18 cellular contexts compared by ENCODE assay signal in the genomic region with DNA sequence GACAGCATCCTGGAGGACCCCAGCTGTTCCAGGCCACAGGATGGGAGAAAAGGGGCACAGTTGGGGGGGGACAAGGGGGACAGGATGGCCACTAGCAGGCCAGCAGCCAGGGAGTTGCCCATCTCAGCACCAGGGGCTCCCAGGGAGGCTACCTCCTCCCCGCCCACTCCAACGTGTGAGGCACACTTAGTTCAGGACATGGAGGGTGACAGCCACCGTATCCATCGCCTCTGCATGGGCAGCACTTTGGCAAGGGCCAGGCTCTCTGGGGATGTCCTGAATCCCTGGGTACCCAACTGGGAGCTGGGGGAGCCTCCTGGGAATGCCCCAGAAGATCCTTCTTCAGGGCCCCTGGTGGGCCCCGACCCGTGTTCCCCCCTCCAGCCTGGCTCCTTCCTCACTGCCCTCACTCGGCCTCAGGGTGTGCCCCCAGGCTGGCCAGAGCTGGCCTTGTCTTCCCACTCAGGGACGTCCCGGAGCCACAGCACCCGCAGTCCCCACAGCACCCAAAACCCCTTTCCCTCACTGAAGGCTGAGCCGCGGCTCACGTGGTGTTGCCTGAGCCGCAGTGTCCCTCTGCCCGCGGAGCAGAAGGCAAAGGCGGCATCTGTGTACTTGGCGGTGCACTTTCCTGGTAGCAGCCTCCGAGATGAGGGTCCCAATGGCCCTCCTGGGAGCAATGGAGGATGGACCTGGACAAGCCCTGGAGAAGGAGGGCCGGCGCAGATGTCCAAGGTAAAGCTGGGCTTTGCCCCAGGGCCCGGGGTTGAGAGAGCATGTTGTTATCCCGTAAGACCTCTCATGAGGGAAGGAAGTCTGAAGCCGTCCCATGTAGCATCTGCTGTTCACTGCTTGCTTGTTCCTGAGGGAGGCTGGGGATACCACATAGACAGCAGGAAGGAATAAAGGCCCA. TPM values are rescaled to one million over a fixed set of nuclear protein-coding genes. Genes with fewer than 3 reads are reported as not detected.
A peak's percentile ranks its signal among the peaks of the same experiment; 100 is the strongest.
DNase-seq lines count a peak whose midpoint lies in the region; ATAC-seq and TF ChIP-seq lines count a peak whose summit lies in the region.
"Had no signal": no experiment of that assay in that cellular context is flagged by ENCODE, and none has a peak within 500 bp of the region (broad histone marks: within the 10 kb centered on the region; RNA-seq: fewer than 3 reads in every experiment).

No MANE protein-coding gene starts in this region.

- DNase-seq in right atrium auricular region (ENCODE audit: low spot score) (peak; percentile 58), left ventricle myocardium superior (no peak), RWPE2 (ENCODE audit: low spot score) (peak; percentile 78), immature natural killer cell (no peak), NCI-H345 treated with DMSO at 0.1 percent for 48 hours (lab: John Stamatoyannopoulos, UW; ENCODE audit: unreplicated experiment) (no peak), mucosa of gallbladder (ENCODE audit: low spot score) (no peak), GM10266 (ENCODE audit: extremely low spot score) (no peak)
- DNase-seq in stimulated activated effector memory CD8-positive, alpha-beta T cell treated with anti-CD3 and anti-CD28 coated beads, Interleukin-12 subunit alpha, Interleukin-12 subunit beta, amount 100 ng/mL, for 72 hours (ENCODE audit: low spot score in 2 of 2): no peak
- DNase-seq: DMS79, Karpas-422, MG63, NCI-H1092, NCI-H2081 treated with DMSO at 0.1 percent for 48 hours, NCI-H510A treated with DMSO at 0.1 percent for 48 hours, PC-9 had no signal

- no peaks in the 10 kb centered on the region for H3K4me1 ChIP-seq in right atrium auricular region
- no peaks in the 10 kb centered on the region for H3K4me1 ChIP-seq in RWPE2 (ENCODE audit: insufficient read depth, poor library complexity, severe bottlenecking)
- H3K4me1 ChIP-seq: A549, HAP-1 had no signal

- H3K9me3 Mint-ChIP-seq in immature natural killer cell: no peaks in the 10 kb centered on the region
- H3K9me3 Mint-ChIP-seq in stimulated activated effector memory CD8-positive, alpha-beta T cell treated with anti-CD3 and anti-CD28 coated beads, Interleukin-12 subunit alpha, Interleukin-12 subunit beta, amount 100 ng/mL, for 72 hours: peaks cover 2% of the 10 kb centered on the region
- H3K9me3 Mint-ChIP-seq: CD14-positive monocyte had no signal

- no peaks in the 10 kb centered on the region for H3K27me3 ChIP-seq in right atrium auricular region
- peaks cover 36% of the 10 kb centered on the region for H3K27me3 ChIP-seq in RWPE2 (ENCODE audit: insufficient read depth, poor library complexity, severe bottlenecking)
- H3K27me3 ChIP-seq: MG63 had no signal

- peaks cover 10 to 20% of the 10 kb centered on the region in 2 donors for H3K4me1 Mint-ChIP-seq in immature natural killer cell
- peaks cover 6% of the 10 kb centered on the region for H3K4me1 Mint-ChIP-seq in stimulated activated effector memory CD8-positive, alpha-beta T cell treated with anti-CD3 and anti-CD28 coated beads, Interleukin-12 subunit alpha, Interleukin-12 subunit beta, amount 100 ng/mL, for 72 hours
- H3K4me1 Mint-ChIP-seq: CD14-positive monocyte had no signal

- TF ChIP-seq CTCF in right atrium auricular region (IDR thresholded peaks at IDR 0.05): no peak
- no peak for TF ChIP-seq CTCF in RWPE2 (IDR thresholded peaks at IDR 0.05; ENCODE audit: poor library complexity, severe bottlenecking)
- no peak for TF ChIP-seq CTCF in GM10266 (IDR thresholded peaks at IDR 0.05; ENCODE audit: control insufficient read depth, insufficient read depth, low read depth, missing control alignments)

- intact Hi-C loops in left ventricle myocardium superior (cut with micrococcal nuclease): no loop called here

- H3K36me3 Mint-ChIP-seq in immature natural killer cell: peaks cover 15 to 40% (median 23%) of the 10 kb centered on the region in 3 donors
- H3K36me3 Mint-ChIP-seq in stimulated activated effector memory CD8-positive, alpha-beta T cell treated with anti-CD3 and anti-CD28 coated beads, Interleukin-12 subunit alpha, Interleukin-12 subunit beta, amount 100 ng/mL, for 72 hours: peaks cover 22% of the 10 kb centered on the region
- H3K36me3 Mint-ChIP-seq: CD14-positive monocyte had no signal

- no peaks in the 10 kb centered on the region for H3K9me3 ChIP-seq in right atrium auricular region
- no peaks in the 10 kb centered on the region for H3K9me3 ChIP-seq in RWPE2 (ENCODE audit: severe bottlenecking)
- H3K9me3 ChIP-seq: A549, HAP-1, MG63 had no signal

- H3K36me3 ChIP-seq in right atrium auricular region (no peaks in the 10 kb centered on the region), RWPE2 (ENCODE audit: low read depth) (no peaks in the 10 kb centered on the region)
- H3K36me3 ChIP-seq: HAP-1, MG63 had no signal

- peaks cover 0 to 1% (median 0%) of the 10 kb centered on the region in 3 donors for H3K27me3 Mint-ChIP-seq in immature natural killer cell (ENCODE audit: low read depth in 3 of 3)

- H3K27ac ChIP-seq in right atrium auricular region: no peak overlapping the region
- no peak overlapping the region for H3K27ac ChIP-seq in RWPE2 (ENCODE audit: poor library complexity, severe bottlenecking)
- H3K27ac ChIP-seq: A549, PC-9 had no signal

- ATAC-seq in left ventricle myocardium superior (no peak), RWPE2 (ENCODE audit: low read depth) (no peak)
- no peak for ATAC-seq in stimulated activated effector memory CD8-positive, alpha-beta T cell treated with anti-CD3 and anti-CD28 coated beads, Interleukin-12 subunit alpha, Interleukin-12 subunit beta, amount 100 ng/mL, for 72 hours
- ATAC-seq: A549 had no signal

- H3K4me3 ChIP-seq in right atrium auricular region: no peak overlapping the region
- no peak overlapping the region for H3K4me3 ChIP-seq in RWPE2 (ENCODE audit: severe bottlenecking)
- H3K4me3 ChIP-seq: A549, HAP-1, MG63, PC-9 had no signal

- H3K27ac Mint-ChIP-seq in immature natural killer cell: peak overlapping the region; percentile 34 to 80 (median 62)
- H3K27ac Mint-ChIP-seq in stimulated activated effector memory CD8-positive, alpha-beta T cell treated with anti-CD3 and anti-CD28 coated beads, Interleukin-12 subunit alpha, Interleukin-12 subunit beta, amount 100 ng/mL, for 72 hours: peak overlapping the region; percentile 68
- H3K27ac Mint-ChIP-seq: CD14-positive monocyte had no signal

- peak overlapping the region in 1 of 5 donors; percentile 29 for H3K4me3 Mint-ChIP-seq in immature natural killer cell
- H3K4me3 Mint-ChIP-seq in stimulated activated effector memory CD8-positive, alpha-beta T cell treated with anti-CD3 and anti-CD28 coated beads, Interleukin-12 subunit alpha, Interleukin-12 subunit beta, amount 100 ng/mL, for 72 hours: no peak overlapping the region
- H3K4me3 Mint-ChIP-seq: CD14-positive monocyte had no signal

RNA-seq across cellular contexts. Expression of gene ZNF831, which starts 30.7 kb away (rescaled TPM):
- total RNA-seq in right atrium auricular region: under 1 TPM; 0.19 to 0.47 TPM
- total RNA-seq in left ventricle myocardium superior: 0.17 TPM
- 1 to 10 TPM in 2 of 3 donors, under 1 TPM in 1; 0.59 to 8.4 (median 2.0) TPM for polyA plus RNA-seq in immature natural killer cell
- total RNA-seq in mucosa of gallbladder: 1.4 TPM
- total RNA-seq: PC-9 had no signal
- polyA plus RNA-seq: A549 had no signal

Comparison
In these comparisons a context has a peak if more than half of its experiments do, and no peak if none do; other contexts are left out.
1. DNase-seq: peak in right atrium auricular region (single experiment) and RWPE2 (single experiment); none in left ventricle myocardium superior (single experiment), immature natural killer cell (0 of 3), stimulated activated effector memory CD8-positive, alpha-beta T cell treated with anti-CD3 and anti-CD28 coated beads, Interleukin-12 subunit alpha, Interleukin-12 subunit beta, amount 100 ng/mL, for 72 hours (0 of 2), NCI-H345 treated with DMSO at 0.1 percent for 48 hours (single experiment), mucosa of gallbladder (single experiment) and GM10266 (single experiment).